Comparison of ENCODE assay signal across 8 cellular contexts in genomic region chr22:50627914-50628542, GRCh38. TPM values are rescaled to one million over a fixed set of nuclear protein-coding genes. Genes with fewer than 3 reads are reported as not detected.
A peak's percentile ranks its signal among the peaks of the same experiment; 100 is the strongest.
DNase-seq lines count a peak whose midpoint lies in the region; ATAC-seq and TF ChIP-seq lines count a peak whose summit lies in the region.

ARSA (minus strand) TSS chr22:50628152; CDS start chr22:50627779, 373 bp downstream.

- H3K4me1 ChIP-seq in NT2/D1 (ENCODE audit: insufficient read depth, insufficient read length) (peaks cover 5% of the 10 kb centered on the region), mucosa of descending colon (ENCODE audit: low read depth) (peaks cover 12% of the 10 kb centered on the region)

- intact Hi-C loops in mucosa of descending colon (cut with DNase I, micrococcal nuclease), result no loop called here

- H3K36me3 ChIP-seq in BJ (ENCODE audit: control insufficient read depth, insufficient read depth, low read length) (peaks cover 6% of the 10 kb centered on the region), NT2/D1 (ENCODE audit: insufficient read depth, insufficient read length, low read length) (peaks cover 12% of the 10 kb centered on the region), mucosa of descending colon (ENCODE audit: low read depth) (no peaks in the 10 kb centered on the region)

- DNase-seq in BJ (ENCODE audit: low read depth) (no peak), NT2/D1 (ENCODE audit: low read depth, low spot score) (no peak), epithelial cell of prostate (ENCODE audit: low read depth, low spot score) (no peak), mucosa of descending colon (peak; percentile 83 to 90 (median 87))
- peak; percentile 85 for DNase-seq in activated CD8-positive, alpha-beta memory T cell treated with anti-CD3 and anti-CD28 coated beads, Interleukin-2, amount 50 U/mL, for 48 hours
- peak; percentile 58 for DNase-seq in stimulated activated CD8-positive, alpha-beta memory T cell treated with anti-CD3 and anti-CD28 coated beads, Interleukin-4, amount 100 ng/mL, for 24 hours (ENCODE audit: low read depth)

- H3K4me3 ChIP-seq in BJ (ENCODE audit: low read depth, low read length) (peak within 1 kb of the TSS; percentile 75), NT2/D1 (ENCODE audit: insufficient read length, low read depth) (peak within 1 kb of the TSS; percentile 75), mucosa of descending colon (peak within 1 kb of the TSS; percentile 70)

- POLR2A ChIA-PET in BJ (lab: Charles Lee), result no interaction called here

- H3K9me3 ChIP-seq in NT2/D1 (ENCODE audit: insufficient read depth, low read length) (no peaks in the 10 kb centered on the region), mucosa of descending colon (no peaks in the 10 kb centered on the region)

- TF ChIP-seq CTCF in BJ (IDR thresholded peaks at IDR 0.05; ENCODE audit: insufficient read depth, low read depth, low read length), result peak; percentile 63
- TF ChIP-seq CTCF in mucosa of descending colon (IDR thresholded peaks at IDR 0.05), result peak; percentile 33

- ATAC-seq in GM19043 (IDR thresholded peaks at IDR 0.05; ENCODE audit: low read depth, unreplicated experiment), result peak; percentile 53
- ATAC-seq in HG03442 (IDR thresholded peaks at IDR 0.05; ENCODE audit: unreplicated experiment), result peak; percentile 67
- peak; percentile 94 for ATAC-seq in mucosa of descending colon

- H3K27me3 ChIP-seq in BJ (ENCODE audit: control insufficient read depth, insufficient read depth, low read length), result peaks cover under 1% of the 10 kb centered on the region; the same call in 1 of the 2 replicates
- H3K27me3 ChIP-seq in NT2/D1 (ENCODE audit: insufficient read depth, insufficient read length), result no peaks in the 10 kb centered on the region

- peak within 1 kb of the TSS; percentile 82 for H3K9ac ChIP-seq in NT2/D1 (ENCODE audit: insufficient read length, low read depth)

- CTCF ChIA-PET in BJ (lab: Yijun Ruan, JAX), result interaction anchor here (0.9 to 1.1 kb wide), 3 partner anchors 19 to 99 kb away, joined by 3 read pairs; partner anchors contain the start of gene TYMP

- H3K27ac ChIP-seq in epithelial cell of prostate, result peak within 1 kb of the TSS; percentile 24

RNA-seq across cellular contexts. Expression of gene ARSA, which starts in this region (rescaled TPM):
- polyA plus RNA-seq in BJ (2011; rRNA removed), result 15.7 and 36.9 TPM in 2 replicates
- 6.0 and 11.2 TPM in 2 replicates for polyA minus RNA-seq in BJ (2011; rRNA and poly(A)+ RNA removed)
- total RNA-seq in mucosa of descending colon, result 10 to 100 TPM; 64.6 to 87.9 (median 82.2) TPM

Comparison
In these comparisons a context has a peak if more than half of its experiments do, and no peak if none do; other contexts are left out.
1. DNase-seq: peak in activated CD8-positive, alpha-beta memory T cell treated with anti-CD3 and anti-CD28 coated beads, Interleukin-2, amount 50 U/mL, for 48 hours (single experiment), mucosa of descending colon (3 of 3) and stimulated activated CD8-positive, alpha-beta memory T cell treated with anti-CD3 and anti-CD28 coated beads, Interleukin-4, amount 100 ng/mL, for 24 hours (single experiment); none in BJ (single experiment), NT2/D1 (single experiment) and epithelial cell of prostate (single experiment).
2. Peak in every context shown above with its lines, with median percentiles within 50 percentile points of each other: H3K4me3 ChIP-seq and ATAC-seq.